ENCODE assay signal across 23 cellular contexts in the genomic region with DNA sequence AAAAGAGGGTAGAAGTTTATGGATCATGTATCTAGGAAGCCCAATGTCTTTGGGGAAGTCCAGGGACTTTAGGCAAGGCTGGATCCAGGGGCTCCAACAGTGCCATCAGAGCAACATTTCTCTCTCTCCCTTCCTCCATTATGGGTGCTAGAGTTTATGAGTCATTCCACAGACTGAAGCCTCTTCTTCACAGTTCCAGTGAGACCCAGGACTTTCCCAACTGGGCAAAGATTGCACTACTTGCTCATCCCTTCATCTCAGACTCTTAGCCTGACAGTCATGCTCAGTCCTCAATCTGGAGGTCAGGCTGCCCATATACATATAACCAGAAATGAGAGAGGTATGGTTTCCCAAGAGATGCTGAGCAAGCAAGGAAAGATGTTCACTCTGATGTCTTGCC.
"Had no signal": no experiment of that assay in that cellular context is flagged by ENCODE, and none has a peak within 500 bp of the region (broad histone marks: within the 10 kb centered on the region; RNA-seq: fewer than 3 reads in every experiment).

No MANE protein-coding gene starts in this region.

- H3K4me1 ChIP-seq: ascending aorta, right atrium auricular region, uterus had no signal

- H3K27ac ChIP-seq: ascending aorta, left ventricle myocardium inferior, right atrium auricular region, skin epidermis, tibial artery, uterus had no signal

- DNase-seq: activated CD4-positive, alpha-beta memory T cell treated with anti-CD3 and anti-CD28 coated beads, Interleukin-2, amount 10 ng/mL, durations not matched to agents 7 days and 5 days; activated CD4-positive, alpha-beta T cell treated with anti-CD3 and anti-CD28 coated beads for 4 hours; activated gamma-delta T cell; activated T-cell treated with anti-CD3 and anti-CD28 coated beads, Interleukin-2, amount 50 U/mL, for 4 hours; dorsolateral prefrontal cortex; erythroblast; hippocampal formation; kidney; left ventricle myocardium inferior; mesendoderm; nucleus accumbens; stimulated activated CD4-positive, alpha-beta T cell treated with anti-CD3 and anti-CD28 coated beads, Interleukin-15, amount 100 ng/mL, for 24 hours; stimulated activated CD4-positive, alpha-beta T cell treated with anti-CD3 and anti-CD28 coated beads, Interleukin-4, amount 100 ng/mL, for 1 hour; stimulated activated naive CD4-positive, alpha-beta T cell; tibial artery; uterus had no signal

- H3K4me3 ChIP-seq: ascending aorta, dorsolateral prefrontal cortex, left ventricle myocardium inferior, right atrium auricular region, skin epidermis, tibial artery, uterus had no signal

- H3K36me3 ChIP-seq: ascending aorta, left ventricle myocardium inferior, right atrium auricular region, tibial artery, uterus had no signal

- H3K36me3 Mint-ChIP-seq: activated naive CD8-positive, alpha-beta T cell had no signal

- H3K27ac Mint-ChIP-seq: activated CD4-positive, alpha-beta memory T cell treated with anti-CD3 and anti-CD28 coated beads, Interleukin-2, amount 10 ng/mL, durations not matched to agents 7 days and 5 days; activated naive CD8-positive, alpha-beta T cell; nephron; T-helper 1 cell treated with Interleukin-12 subunit alpha and Interleukin-12 subunit beta and Interleukin-4 antibody, amounts not matched to agents 30 μg/mL and 1 μg/mL, for 36 hours; WTC11 had no signal

- H3K27me3 ChIP-seq: ascending aorta, dorsolateral prefrontal cortex, right atrium auricular region, tibial artery, uterus had no signal

- H3K9me3 Mint-ChIP-seq: activated T-cell treated with anti-CD3 and anti-CD28 coated beads, Interleukin-2, amount 50 U/mL, for 4 hours had no signal

- H3K4me1 Mint-ChIP-seq: activated CD4-positive, alpha-beta memory T cell treated with anti-CD3 and anti-CD28 coated beads, Interleukin-2, amount 10 ng/mL, durations not matched to agents 7 days and 5 days had no signal

- ATAC-seq: activated T-cell treated with anti-CD3 and anti-CD28 coated beads, Interleukin-2, amount 50 U/mL, for 4 hours; WTC11 had no signal

- H3K9me3 ChIP-seq: ascending aorta, tibial artery, uterus had no signal

- H3K4me3 Mint-ChIP-seq: activated CD4-positive, alpha-beta memory T cell treated with anti-CD3 and anti-CD28 coated beads, Interleukin-2, amount 10 ng/mL, durations not matched to agents 7 days and 5 days; activated naive CD8-positive, alpha-beta T cell; activated T-cell treated with anti-CD3 and anti-CD28 coated beads, Interleukin-2, amount 50 U/mL, for 4 hours; nephron; T-helper 1 cell treated with Interleukin-12 subunit alpha and Interleukin-12 subunit beta and Interleukin-4 antibody, amounts not matched to agents 30 μg/mL and 1 μg/mL, for 36 hours; WTC11 had no signal
